Comparison of ENCODE assay signal across 22 cellular contexts in the genomic region with DNA sequence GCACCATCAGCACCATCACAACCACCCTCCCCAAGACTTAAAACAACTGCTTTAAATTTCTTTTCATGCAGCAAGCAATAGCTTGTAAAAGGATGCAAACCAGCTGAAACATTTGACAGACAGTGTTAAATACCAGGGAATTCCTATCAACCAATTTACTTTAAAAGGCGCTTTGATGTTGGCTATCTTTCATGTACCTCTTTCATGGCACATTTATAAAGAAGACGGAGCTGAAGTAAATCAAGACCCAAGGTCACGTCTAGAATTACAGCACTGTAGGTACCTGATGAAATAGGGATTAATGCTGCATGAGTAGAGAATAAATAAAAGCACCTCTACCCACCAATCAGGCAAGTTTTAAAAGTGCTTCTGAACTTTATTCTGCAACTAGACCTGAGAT.
"Had no signal": no experiment of that assay in that cellular context is flagged by ENCODE, and none has a peak within 500 bp of the region (broad histone marks: within the 10 kb centered on the region; RNA-seq: fewer than 3 reads in every experiment).

No MANE protein-coding gene starts in this region.

- H3K27me3 ChIP-seq: SJSA1 had no signal

- H3K27ac ChIP-seq: HL-60, SJSA1, SK-N-MC had no signal

- H3K9me3 ChIP-seq: SJSA1 had no signal

- FAIRE-seq: RCC 7860 had no signal

- H3K36me3 ChIP-seq: SJSA1 had no signal

- DNase-seq: KBM-7, MV-4-11, NCI-H1048, NCI-H1105, NCI-H1417, NCI-H1436 treated with DMSO at 0.1 percent for 48 hours, NCI-H1694, NCI-H187 treated with DMSO at 0.1 percent for 48 hours, NCI-H2029 treated with DMSO at 0.1 percent for 48 hours, NCI-H226, NCI-H446, NCI-H510A, NCI-H524 treated with DMSO at 0.1 percent for 48 hours, NCI-H69, NCI-H774, Right ventricle myocardium superior, RPMI8226, SIG-M5 had no signal

- H3K4me3 ChIP-seq: SJSA1, SK-N-MC had no signal

- H3K4me1 ChIP-seq: SJSA1 had no signal
